ENCODE assay signal across 8 cellular contexts in genomic region chr6:161079566-161080262, GRCh38.
A peak's percentile ranks its signal among the peaks of the same experiment; 100 is the strongest.
DNase-seq lines count a peak whose midpoint lies in the region; ATAC-seq, FAIRE-seq and TF ChIP-seq lines count a peak whose summit lies in the region.
"Had no signal": no experiment of that assay in that cellular context is flagged by ENCODE, and none has a peak within 500 bp of the region (broad histone marks: within the 10 kb centered on the region; RNA-seq: fewer than 3 reads in every experiment).

No MANE protein-coding gene starts in this region.

- H3K4me3 ChIP-seq in RWPE2 (ENCODE audit: severe bottlenecking): no peak overlapping the region
- H3K4me3 ChIP-seq in keratinocyte (ENCODE audit: control insufficient read depth in 2 of 3, extremely low read depth in 1 of 3, insufficient read depth in 2 of 3, low read depth in 1 of 3, low read length in 3 of 3): no peak overlapping the region

- H3K36me3 ChIP-seq in RWPE2 (ENCODE audit: low read depth): peaks cover 71% of the 10 kb centered on the region
- peaks cover 14 to 25% of the 10 kb centered on the region in 2 experiments for H3K36me3 ChIP-seq in keratinocyte (ENCODE audit: control insufficient read depth in 2 of 2, extremely low read depth in 1 of 2, insufficient read depth in 2 of 2, low read length in 2 of 2)

- ATAC-seq in RWPE2 (ENCODE audit: low read depth) (peak; percentile 91), GM21367 (IDR thresholded peaks at IDR 0.05; ENCODE audit: unreplicated experiment) (no peak), HG03175 (IDR thresholded peaks at IDR 0.05; ENCODE audit: unreplicated experiment) (no peak)

- no peaks in the 10 kb centered on the region for H4K20me1 ChIP-seq in keratinocyte (ENCODE audit: control insufficient read depth, extremely low read depth, insufficient read depth, low read length)

- dilution Hi-C loops in keratinocyte (cut with MboI; ENCODE audit: extremely low pct_ligation_motif_present, low sequenced_read_pairs): no loop called here

- no peaks in the 10 kb centered on the region for H3K79me2 ChIP-seq in keratinocyte (ENCODE audit: control insufficient read depth, insufficient read depth, low read length)

- H3K9me1 ChIP-seq in keratinocyte (ENCODE audit: control insufficient read depth, extremely low read depth, insufficient read depth, low read length): no peaks in the 10 kb centered on the region

- H2AFZ ChIP-seq in keratinocyte (ENCODE audit: control insufficient read depth, low read length): no peak overlapping the region

- H3K27me3 ChIP-seq in RWPE2 (ENCODE audit: insufficient read depth, poor library complexity, severe bottlenecking) (no peaks in the 10 kb centered on the region), keratinocyte (ENCODE audit: control insufficient read depth, extremely low read depth, insufficient read depth, low read length) (no peaks in the 10 kb centered on the region)

- H3K4me1 ChIP-seq in RWPE2 (ENCODE audit: insufficient read depth, poor library complexity, severe bottlenecking) (peaks cover 14% of the 10 kb centered on the region), keratinocyte (ENCODE audit: control insufficient read depth, extremely low read depth, insufficient read depth, low read length) (peaks cover 3% of the 10 kb centered on the region)

- no peak overlapping the region for H3K9ac ChIP-seq in keratinocyte (ENCODE audit: control insufficient read depth, extremely low read depth, insufficient read depth, low read length)

- no peak for TF ChIP-seq CTCF in RWPE2 (IDR thresholded peaks at IDR 0.05; ENCODE audit: poor library complexity, severe bottlenecking)
- TF ChIP-seq CTCF in keratinocyte (optimal IDR thresholded peaks at IDR 0.05 in 1 of 3, IDR thresholded peaks at IDR 0.05 in 1 of 3, conservative IDR thresholded peaks at IDR 0.05 in 1 of 3; ENCODE audit: extremely low read depth in 1 of 3, insufficient read depth in 2 of 3, low read length in 3 of 3): no peak

- DNase-seq in RWPE2 (ENCODE audit: low spot score) (no peak), activated T-helper 1 cell treated with Interleukin-2 at 50 U/mL for 16 hours (ENCODE audit: low read depth) (peak; percentile 11), keratinocyte (ENCODE audit: low read depth, low spot score) (peak; percentile 25), NCI-H2196 (lab: John Stamatoyannopoulos, UW; ENCODE audit: unreplicated experiment) (no peak)
- peak; percentile 18 to 54 for DNase-seq in stimulated activated CD8-positive, alpha-beta memory T cell treated with anti-CD3 and anti-CD28 coated beads, Interleukin-7, amount 100 ng/mL, for 4 hours (ENCODE audit: low read depth in 2 of 2)
- DNase-seq: NCI-H1417 treated with DMSO at 0.1 percent for 48 hours had no signal

- no peak overlapping the region for H3K4me2 ChIP-seq in keratinocyte (ENCODE audit: control insufficient read depth, extremely low read depth, insufficient read depth, low read depth, low read length)

- H3K27ac ChIP-seq in RWPE2 (ENCODE audit: poor library complexity, severe bottlenecking) (peak overlapping the region; percentile 47), keratinocyte (ENCODE audit: control insufficient read depth, insufficient read depth, low read length) (no peak overlapping the region)

- H3K9me3 ChIP-seq in RWPE2 (ENCODE audit: severe bottlenecking): no peaks in the 10 kb centered on the region
- no peaks in the 10 kb centered on the region for H3K9me3 ChIP-seq in keratinocyte (ENCODE audit: control insufficient read depth, low read depth, low read length)

- FAIRE-seq in keratinocyte (lab: Jason Lieb, UNC): no peak

Comparison
In these comparisons a context has a peak if more than half of its experiments do, and no peak if none do; other contexts are left out.
1. DNase-seq: peak in activated T-helper 1 cell treated with Interleukin-2 at 50 U/mL for 16 hours (single experiment), keratinocyte (single experiment) and stimulated activated CD8-positive, alpha-beta memory T cell treated with anti-CD3 and anti-CD28 coated beads, Interleukin-7, amount 100 ng/mL, for 4 hours (2 of 2); none in RWPE2 (single experiment) and NCI-H2196 (single experiment).